In genomic region chr2:173649527-173650219, GRCh38 we compare ENCODE assay signal across 29 cellular contexts.
DNase-seq lines count a peak whose midpoint lies in the region; ATAC-seq, FAIRE-seq and TF ChIP-seq lines count a peak whose summit lies in the region.
"Had no signal": no experiment of that assay in that cellular context is flagged by ENCODE, and none has a peak within 500 bp of the region (broad histone marks: within the 10 kb centered on the region; RNA-seq: fewer than 3 reads in every experiment).

No MANE protein-coding gene starts in this region.

- H2BK15ac ChIP-seq in mesenchymal stem cell (ENCODE audit: low read depth, poor library complexity, severe bottlenecking): no peak overlapping the region

- BruUV-seq in K562 (replicated peaks; lab: Mats Ljungman, UMichigan): no TSS peak

- H3K27ac ChIP-seq in K562 (ENCODE audit: extremely low read depth, low read depth, low read length) (no peak overlapping the region), mesenchymal stem cell (ENCODE audit: low read length, poor library complexity, severe bottlenecking) (no peak overlapping the region), transverse colon (peak overlapping the region in 3 of 4 donors; percentile 8 to 19 (median 18))
- H3K27ac ChIP-seq: BLaER1, HL-60, SJCRH30, thyroid gland had no signal

- H3K79me2 ChIP-seq in K562 (ENCODE audit: control insufficient read depth, insufficient read depth, low read length): no peaks in the 10 kb centered on the region

- H3K4ac ChIP-seq in mesenchymal stem cell (ENCODE audit: low read depth in 1 of 2, low read length in 2 of 2): no peak overlapping the region

- no peaks in the 10 kb centered on the region for H3K79me1 ChIP-seq in mesenchymal stem cell (replicated peaks; ENCODE audit: low read length, poor library complexity, severe bottlenecking)

- ATAC-seq in K562 (no peak), HG03460 (IDR thresholded peaks at IDR 0.05; ENCODE audit: unreplicated experiment) (no peak)
- ATAC-seq: natural killer cell treated with Interleukin-12 subunit alpha and Interleukin-12 subunit beta and Interleukin-15 and Interleukin-18, amount 100 ng/mL, for 72 hours; WTC11 had no signal

- H3K9ac ChIP-seq in K562 (ENCODE audit: insufficient read depth in 1 of 2, low read depth in 2 of 2, low read length in 2 of 2): no peak overlapping the region
- H3K9ac ChIP-seq in mesenchymal stem cell (ENCODE audit: low read length): peak overlapping the region; percentile 29
- H3K9ac ChIP-seq: BLaER1 had no signal

- H3K9me3 ChIP-seq in K562 (replicated peaks; ENCODE audit: control insufficient read depth, insufficient read depth, low read depth, low read length) (no peaks in the 10 kb centered on the region), mesenchymal stem cell (ENCODE audit: control insufficient read depth, low read length) (no peaks in the 10 kb centered on the region), transverse colon (no peaks in the 10 kb centered on the region)
- H3K9me3 ChIP-seq: ascending aorta, BLaER1, thyroid gland had no signal

- H3K36me3 ChIP-seq in K562 (ENCODE audit: control insufficient read depth, insufficient read depth, low read length) (no peaks in the 10 kb centered on the region), mesenchymal stem cell (ENCODE audit: control insufficient read depth in 1 of 2, insufficient read depth in 2 of 2, low read depth in 1 of 2, low read length in 2 of 2) (no peaks in the 10 kb centered on the region), transverse colon (no peaks in the 10 kb centered on the region)
- H3K36me3 ChIP-seq: ascending aorta, BLaER1, heart right ventricle, SJCRH30, thyroid gland had no signal

- peak overlapping the region; percentile 67 for H4K91ac ChIP-seq in mesenchymal stem cell (ENCODE audit: low read length)

- H3K27me3 ChIP-seq in K562 (ENCODE audit: control insufficient read depth in 2 of 2, insufficient read depth in 2 of 2, low read length in 2 of 2): peaks cover 6 to 9% of the 10 kb centered on the region in 2 experiments; a peak in 3 of 5 replicates
- H3K27me3 ChIP-seq in mesenchymal stem cell (ENCODE audit: control insufficient read depth in 1 of 2, insufficient read depth in 1 of 2, low read length in 2 of 2): no peaks in the 10 kb centered on the region
- H3K27me3 ChIP-seq in transverse colon: no peaks in the 10 kb centered on the region
- H3K27me3 ChIP-seq: ascending aorta, BLaER1, SJCRH30, thyroid gland had no signal

- FAIRE-seq in K562 (lab: Jason Lieb, UNC): no peak
- FAIRE-seq: colon, frontal cortex, GM12892, kidney had no signal

- no peak overlapping the region for H3K18ac ChIP-seq in mesenchymal stem cell (ENCODE audit: low read depth in 1 of 2, low read length in 2 of 2)

- in situ Hi-C loops in K562 (cut with MboI) (no loop called here), transverse colon (cut with MboI; ENCODE audit: low pct_ligation_motif_present in 1 of 4, low pct_unique_long_range_greater_than_20kb in 1 of 4, low sequenced_read_pairs in 3 of 4) (no loop called here)

- TF ChIP-seq POLR2A in K562 (conservative IDR thresholded peaks at IDR 0.05) (no peak), transverse colon (IDR thresholded peaks at IDR 0.05) (no peak)

- no peak overlapping the region for H3K14ac ChIP-seq in mesenchymal stem cell (ENCODE audit: low read length in 2 of 2)

- no peak overlapping the region for H2AK5ac ChIP-seq in mesenchymal stem cell (ENCODE audit: low read length, severe bottlenecking)

- no peak overlapping the region for H2BK120ac ChIP-seq in mesenchymal stem cell (ENCODE audit: low read depth, low read length)

- intact Hi-C loops in K562 (cut with micrococcal nuclease): no loop called here
- intact Hi-C loops in transverse colon (cut with DNase I; ENCODE audit: low total_unique reads): no loop called here

- POLR2A ChIA-PET in K562 (lab: Yijun Ruan, JAX): interaction anchor here (1.1 kb wide), 1 partner anchor 27 kb away, joined by 3 read pairs; no protein-coding TSS in a partner anchor

- no peak overlapping the region for H2AFZ ChIP-seq in K562 (ENCODE audit: low read depth, low read length)
- no peak overlapping the region for H2AFZ ChIP-seq in mesenchymal stem cell (ENCODE audit: low read depth, low read length)

- no peak overlapping the region for H3K4me3 ChIP-seq in LNCaP clone FGC (ENCODE audit: low read depth, low read length)
- H3K4me3 ChIP-seq in K562: no peak overlapping the region
- peak overlapping the region in 1 of 2 experiments; percentile 32 for H3K4me3 ChIP-seq in mesenchymal stem cell (ENCODE audit: insufficient read depth in 1 of 2, low read depth in 1 of 2, low read length in 2 of 2)
- no peak overlapping the region for H3K4me3 ChIP-seq in transverse colon
- H3K4me3 ChIP-seq: ascending aorta, BLaER1, heart right ventricle, lung, SJCRH30, thyroid gland had no signal

- no peak overlapping the region for H2BK5ac ChIP-seq in mesenchymal stem cell (ENCODE audit: low read depth, low read length, poor library complexity, severe bottlenecking)

- no peak for TF ChIP-seq RAD21 in K562 (CRISPR knock-in tag; conservative IDR thresholded peaks at IDR 0.05 in 1 of 2, IDR thresholded peaks at IDR 0.05 in 1 of 2)

- WGBS in K562 (ENCODE audit: insufficient coverage, low coverage, missing lambda C conversion rate): under 1% methylated on average over 8 of the region's 9 CpGs
- 92% methylated on average over 7 of the region's 9 CpGs for WGBS in mesenchymal stem cell
- 44 to 56% methylated on average over 9 of the region's 9 CpGs for WGBS in transverse colon (ENCODE audit: low coverage in 1 of 2), 2 donors

- DNase-seq in LNCaP clone FGC (ENCODE audit: low read depth) (peak; percentile 15), K562 (ENCODE audit: extremely low read depth in 1 of 4, low spot score in 3 of 4) (no peak), mesenchymal stem cell (no peak), transverse colon (no peak), NCI-H2171 (lab: John Stamatoyannopoulos, UW) (no peak), NCI-H1092 (lab: John Stamatoyannopoulos, UW) (no peak)
- DNase-seq: activated CD4-positive, alpha-beta T cell treated with anti-CD3 and anti-CD28 coated beads, Interleukin-2, amount 10 ng/mL, durations not matched to agents 24 days and 14 days; activated effector memory CD4-positive, alpha-beta T cell treated with anti-CD3 and anti-CD28 coated beads, Interleukin-2, amount 50 U/mL, for 16 hours; activated naive CD8-positive, alpha-beta T cell treated with anti-CD3 and anti-CD28 coated beads for 36 hours; activated T-cell treated with anti-CD3 and anti-CD28 coated beads, Interleukin-2, amount 50 U/mL, for 1 hour; DMS153; H9; heart right ventricle; kidney; NCI-H446; NCI-H748 treated with DMSO at 0.1 percent for 48 hours; SJCRH30; stimulated activated CD8-positive, alpha-beta memory T cell treated with anti-CD3 and anti-CD28 coated beads, Interleukin-4, amount 100 ng/mL, for 48 hours; thyroid gland had no signal

- H4K20me1 ChIP-seq in K562 (replicated peaks; ENCODE audit: control insufficient read depth, insufficient read depth, low read length): no peaks in the 10 kb centered on the region
- H4K20me1 ChIP-seq: BLaER1 had no signal

- H3K4me1 ChIP-seq in K562 (replicated peaks in 1 of 2; ENCODE audit: control insufficient read depth in 2 of 2, insufficient read depth in 2 of 2, low read length in 2 of 2): no peaks in the 10 kb centered on the region
- peaks cover 5% of the 10 kb centered on the region for H3K4me1 ChIP-seq in mesenchymal stem cell (ENCODE audit: control insufficient read depth, insufficient read depth, low read depth, low read length)
- H3K4me1 ChIP-seq in transverse colon: peaks cover 0 to 10% (median 0%) of the 10 kb centered on the region in 4 donors
- H3K4me1 ChIP-seq: BLaER1, heart right ventricle, thyroid gland had no signal

- no peak overlapping the region for H2BK12ac ChIP-seq in mesenchymal stem cell (ENCODE audit: low read length in 2 of 2)

- H3K23ac ChIP-seq in mesenchymal stem cell (ENCODE audit: low read length in 2 of 2): no peak overlapping the region

- H3K4me2 ChIP-seq in K562 (ENCODE audit: insufficient read depth, low read length): no peak overlapping the region
- no peak overlapping the region for H3K4me2 ChIP-seq in mesenchymal stem cell (ENCODE audit: low read length, poor library complexity, severe bottlenecking)
- H3K4me2 ChIP-seq: BLaER1 had no signal

- peak overlapping the region; percentile 24 for H4K8ac ChIP-seq in mesenchymal stem cell (ENCODE audit: low read length)

- TF ChIP-seq EP300 in K562 (IDR thresholded peaks at IDR 0.05; ENCODE audit: low read length): no peak
- TF ChIP-seq EP300 in transverse colon (IDR thresholded peaks at IDR 0.05; ENCODE audit: low read depth): no peak

- no peaks in the 10 kb centered on the region for H3K9me1 ChIP-seq in K562 (ENCODE audit: control insufficient read depth, insufficient read depth, low read length)

- CTCF ChIA-PET in K562 (lab: Yijun Ruan, JAX; ENCODE audit: low intra/inter-chr PET ratio): no interaction called here

- no peak for TF ChIP-seq CTCF in LNCaP clone FGC (IDR thresholded peaks at IDR 0.05; ENCODE audit: control insufficient read depth, extremely low read depth, insufficient read depth)
- TF ChIP-seq CTCF in K562 (IDR thresholded peaks at IDR 0.05 in 2 of 3, conservative IDR thresholded peaks at IDR 0.05 in 1 of 3; ENCODE audit: insufficient read depth in 2 of 3, low read depth in 1 of 3, low read length in 3 of 3): no peak
- no peak for TF ChIP-seq CTCF in transverse colon (IDR thresholded peaks at IDR 0.05)

TF ChIP-seq in K562, 482 proteins besides CTCF, POLR2A, EP300 and RAD21 (continues in another document):
- TF ChIP-seq ETV6 (IDR thresholded peaks at IDR 0.05; ENCODE audit: borderline replicate concordance in 1 of 2, low read depth in 2 of 2, low read length in 1 of 2) (no peak), ETV6 (CRISPR knock-in tag; IDR thresholded peaks at IDR 0.05; ENCODE audit: borderline replicate concordance) (no peak), CBFA2T3 (IDR thresholded peaks at IDR 0.05) (0 out of 2 replicates have a peak, but pooled peaks have one; percentile 34), BDP1 (IDR thresholded peaks at IDR 0.05; ENCODE audit: insufficient read depth, insufficient read length) (no peak), MYBL2 (IDR thresholded peaks at IDR 0.05; ENCODE audit: low read depth) (no peak), MYBL2 (CRISPR knock-in tag; IDR thresholded peaks at IDR 0.05; ENCODE audit: borderline replicate concordance) (no peak), KDM1A (IDR thresholded peaks at IDR 0.05) (peak; percentile 71 to 73), MEF2A (IDR thresholded peaks at IDR 0.05; ENCODE audit: control insufficient read depth, low read depth, low read length) (no peak), RBM34 (IDR thresholded peaks at IDR 0.05; ENCODE audit: borderline replicate concordance, insufficient read depth, low read length) (no peak), FOXK1 (CRISPR knock-in tag; IDR thresholded peaks at IDR 0.05; ENCODE audit: borderline replicate concordance) (no peak), ZNF77 (CRISPR knock-in tag; IDR thresholded peaks at IDR 0.05) (no peak), MTF1 (CRISPR knock-in tag; IDR thresholded peaks at IDR 0.05; ENCODE audit: borderline replicate concordance) (no peak)

Comparison
In these comparisons a context has a peak if more than half of its experiments do, and no peak if none do; other contexts are left out.
1. H3K27ac ChIP-seq: peak in transverse colon (3 of 4); none in K562 (single experiment) and mesenchymal stem cell (single experiment).